14 cellular contexts compared by ENCODE assay signal in the genomic region with DNA sequence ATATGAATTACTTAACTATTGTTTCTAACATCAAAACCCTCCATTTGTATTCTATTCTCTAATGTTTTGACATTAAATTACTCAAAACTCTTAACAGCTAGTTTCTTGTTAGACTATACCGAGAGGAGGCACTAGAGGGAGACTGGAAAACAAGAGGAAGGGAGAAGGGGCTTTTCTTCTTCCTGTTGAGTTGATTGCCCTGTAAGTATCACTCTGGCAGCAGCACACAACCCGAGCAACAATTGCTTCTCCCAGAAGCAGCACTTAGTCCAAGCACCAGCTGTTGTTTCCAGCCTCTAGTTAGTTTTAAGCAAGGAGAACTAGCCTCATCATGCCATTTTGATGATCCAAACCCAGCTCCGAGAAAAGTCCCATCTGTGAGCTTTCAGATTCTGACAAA.
DNase-seq lines count a peak whose midpoint lies in the region; ATAC-seq, FAIRE-seq and TF ChIP-seq lines count a peak whose summit lies in the region.
"Had no signal": no experiment of that assay in that cellular context is flagged by ENCODE, and none has a peak within 500 bp of the region (broad histone marks: within the 10 kb centered on the region; RNA-seq: fewer than 3 reads in every experiment).

No MANE protein-coding gene starts in this region.

- H3K36me3 ChIP-seq in HEK293 (ENCODE audit: control insufficient read depth in 2 of 2, insufficient read depth in 1 of 2, low read length in 2 of 2), result no peaks in the 10 kb centered on the region
- H3K36me3 ChIP-seq: Peyer's patch had no signal

- POLR2A ChIA-PET in HEK293 (lab: Yijun Ruan, JAX), result no interaction called here

- in situ Hi-C loops in ACHN (cut with HindIII; ENCODE audit: low pct_ligation_motif_present, low pct_unique_long_range_greater_than_20kb, low sequenced_read_pairs), result no loop called here

- H3K4me1 ChIP-seq in HEK293 (ENCODE audit: control insufficient read depth, insufficient read depth, low read length), result no peaks in the 10 kb centered on the region
- H3K4me1 ChIP-seq: Peyer's patch had no signal

- DNase-seq in ACHN (peak; percentile 17), SKM-1 (lab: John Stamatoyannopoulos, UW; ENCODE audit: unreplicated experiment) (peak; percentile 3), iPS-NIHi7 (ENCODE audit: extremely low spot score) (peak; percentile 65), activated gamma-delta T cell (lab: John Stamatoyannopoulos, UW) (no peak), frontal cortex (ENCODE audit: low spot score in 2 of 2) (no peak)
- DNase-seq: activated CD4-positive, alpha-beta T cell treated with anti-CD3 and anti-CD28 coated beads for 48 hours; activated naive CD8-positive, alpha-beta T cell treated with anti-CD3 and anti-CD28 coated beads, Interleukin-2, amount 10 ng/mL, durations not matched to agents 7 days and 5 days; COR-L47; Peyer's patch; trophoblast cell had no signal

- H3K4me3 ChIP-seq in HEK293 (ENCODE audit: low read depth, low read length), result no peak overlapping the region
- H3K4me3 ChIP-seq: Peyer's patch had no signal

- TF ChIP-seq CTCF in HEK293 (tag by site-specific recombination; IDR thresholded peaks at IDR 0.05), result no peak

- ATAC-seq in GM21717 (IDR thresholded peaks at IDR 0.05; ENCODE audit: unreplicated experiment), result no peak
- ATAC-seq in GM19328 (IDR thresholded peaks at IDR 0.05; ENCODE audit: unreplicated experiment), result no peak
- ATAC-seq: esophagus mucosa had no signal

- CTCF ChIA-PET in HEK293 (lab: Yijun Ruan, JAX), result interaction anchor here (0.9 to 1.7 kb wide), 3 partner anchors 8 to 43 kb away, joined by 3 to 4 read pairs (median 4); no protein-coding TSS in a partner anchor

- H3K27ac ChIP-seq in HEK293 (ENCODE audit: extremely low read depth, low read depth, low read length), result no peak overlapping the region
- H3K27ac ChIP-seq: Peyer's patch had no signal

- no peaks in the 10 kb centered on the region for H3K9me3 ChIP-seq in HEK293 (ENCODE audit: control insufficient read depth, insufficient read depth, low read depth, low read length)
- H3K9me3 ChIP-seq: Peyer's patch had no signal

- FAIRE-seq in frontal cortex (lab: Jason Lieb, UNC), result no peak

TF ChIP-seq in HEK293, 187 proteins besides CTCF, POLR2A, EP300 and RAD21:
- TF ChIP-seq ZNF398 (tag by site-specific recombination; IDR thresholded peaks at IDR 0.05), result no peak
- no peak for TF ChIP-seq ZNF23 (tag by site-specific recombination; IDR thresholded peaks at IDR 0.05; ENCODE audit: borderline replicate concordance)
- TF ChIP-seq ZNF654 (tag by site-specific recombination; IDR thresholded peaks at IDR 0.05; ENCODE audit: low read depth), result peak; percentile 22; the same call in 1 of the 2 replicates
- peak; percentile 23; the same call in 1 of the 2 replicates for TF ChIP-seq SCRT2 (tag by site-specific recombination; IDR thresholded peaks at IDR 0.05)
- peak; percentile 74; the same call in 1 of the 2 replicates for TF ChIP-seq ZNF660 (tag by site-specific recombination; IDR thresholded peaks at IDR 0.05)
- no peak for TF ChIP-seq ZNF514 (tag by site-specific recombination; IDR thresholded peaks at IDR 0.05)

Comparison
In these comparisons a context has a peak if more than half of its experiments do, and no peak if none do; other contexts are left out.
1. DNase-seq: peak in ACHN (single experiment), SKM-1 (single experiment) and iPS-NIHi7 (single experiment); none in activated gamma-delta T cell (single experiment) and frontal cortex (0 of 2).